In genomic region chr6:41527721-41528408, GRCh38 we compare ENCODE assay signal across 11 cellular contexts. TPM values are rescaled to one million over a fixed set of nuclear protein-coding genes. Genes with fewer than 3 reads are reported as not detected.
A peak's percentile ranks its signal among the peaks of the same experiment; 100 is the strongest.
DNase-seq lines count a peak whose midpoint lies in the region; ATAC-seq and TF ChIP-seq lines count a peak whose summit lies in the region.
"Had no signal": no experiment of that assay in that cellular context is flagged by ENCODE, and none has a peak within 500 bp of the region (broad histone marks: within the 10 kb centered on the region; RNA-seq: fewer than 3 reads in every experiment).

No MANE protein-coding gene starts in this region.

- H3K27ac ChIP-seq in gastrocnemius medialis = no peak overlapping the region

- intact Hi-C loops in gastrocnemius medialis (cut with DNase I; ENCODE audit: low total_unique reads) = no loop called here

- peaks cover 45% of the 10 kb centered on the region for H3K4me1 Mint-ChIP-seq in progenitor cell of endocrine pancreas (ENCODE audit: low read depth)
- peaks cover 44% of the 10 kb centered on the region for H3K4me1 Mint-ChIP-seq in stimulated activated effector memory CD8-positive, alpha-beta T cell treated with anti-CD3 and anti-CD28 coated beads, Interleukin-12 subunit alpha, Interleukin-12 subunit beta, amount 100 ng/mL, for 72 hours

- H3K36me3 Mint-ChIP-seq in progenitor cell of endocrine pancreas (ENCODE audit: insufficient read depth) = no peaks in the 10 kb centered on the region
- H3K36me3 Mint-ChIP-seq in stimulated activated effector memory CD8-positive, alpha-beta T cell treated with anti-CD3 and anti-CD28 coated beads, Interleukin-12 subunit alpha, Interleukin-12 subunit beta, amount 100 ng/mL, for 72 hours = peaks cover 11% of the 10 kb centered on the region

- H3K27ac Mint-ChIP-seq in progenitor cell of endocrine pancreas = no peak overlapping the region
- H3K27ac Mint-ChIP-seq in stimulated activated effector memory CD8-positive, alpha-beta T cell treated with anti-CD3 and anti-CD28 coated beads, Interleukin-12 subunit alpha, Interleukin-12 subunit beta, amount 100 ng/mL, for 72 hours = no peak overlapping the region
- H3K27ac Mint-ChIP-seq: stimulated activated naive CD8-positive, alpha-beta T cell treated with anti-CD3 and anti-CD28 coated beads, Interleukin-15, Interleukin-2, amounts not matched to agents 100 ng/mL and 50 ng/mL, for 24 hours had no signal

- peak overlapping the region; percentile 7 for H3K4me3 Mint-ChIP-seq in progenitor cell of endocrine pancreas (ENCODE audit: low read depth)
- H3K4me3 Mint-ChIP-seq in stimulated activated effector memory CD8-positive, alpha-beta T cell treated with anti-CD3 and anti-CD28 coated beads, Interleukin-12 subunit alpha, Interleukin-12 subunit beta, amount 100 ng/mL, for 72 hours = no peak overlapping the region
- H3K4me3 Mint-ChIP-seq: stimulated activated naive CD8-positive, alpha-beta T cell treated with anti-CD3 and anti-CD28 coated beads, Interleukin-15, Interleukin-2, amounts not matched to agents 100 ng/mL and 50 ng/mL, for 24 hours had no signal

- no peak for TF ChIP-seq POLR2A in gastrocnemius medialis (IDR thresholded peaks at IDR 0.05)

- in situ Hi-C loops in gastrocnemius medialis (cut with MboI; ENCODE audit: low sequenced_read_pairs in 4 of 4) = no loop called here

- H3K36me3 ChIP-seq in gastrocnemius medialis = no peaks in the 10 kb centered on the region

- peaks cover 10% of the 10 kb centered on the region for H3K27me3 Mint-ChIP-seq in progenitor cell of endocrine pancreas

- ATAC-seq in stimulated activated effector memory CD8-positive, alpha-beta T cell treated with anti-CD3 and anti-CD28 coated beads, Interleukin-12 subunit alpha, Interleukin-12 subunit beta, amount 100 ng/mL, for 72 hours = no peak
- no peak for ATAC-seq in gastrocnemius medialis
- no peak for ATAC-seq in GM18909 (IDR thresholded peaks at IDR 0.05; ENCODE audit: poor library complexity, unreplicated experiment)

- H3K4me1 ChIP-seq in gastrocnemius medialis = no peaks in the 10 kb centered on the region

- H3K27me3 ChIP-seq in gastrocnemius medialis = peaks cover 4 to 23% (median 11%) of the 10 kb centered on the region in 3 donors

- no peak for TF ChIP-seq CTCF in progenitor cell of endocrine pancreas (IDR thresholded peaks at IDR 0.05; ENCODE audit: unreplicated experiment)
- no peak for TF ChIP-seq CTCF in gastrocnemius medialis (IDR thresholded peaks at IDR 0.05 in 4 of 5, conservative IDR thresholded peaks at IDR 0.05 in 1 of 5)

- no peaks in the 10 kb centered on the region for H3K9me3 ChIP-seq in gastrocnemius medialis

- no peak overlapping the region for H3K4me3 ChIP-seq in gastrocnemius medialis

- no peaks in the 10 kb centered on the region for H3K9me3 Mint-ChIP-seq in progenitor cell of endocrine pancreas (ENCODE audit: low read depth)
- H3K9me3 Mint-ChIP-seq in stimulated activated effector memory CD8-positive, alpha-beta T cell treated with anti-CD3 and anti-CD28 coated beads, Interleukin-12 subunit alpha, Interleukin-12 subunit beta, amount 100 ng/mL, for 72 hours = no peaks in the 10 kb centered on the region
- H3K9me3 Mint-ChIP-seq: stimulated activated naive CD8-positive, alpha-beta T cell treated with anti-CD3 and anti-CD28 coated beads, Interleukin-15, Interleukin-2, amounts not matched to agents 100 ng/mL and 50 ng/mL, for 24 hours had no signal

- DNase-seq in Daoy (ENCODE audit: low read depth) = peak; percentile 50
- DNase-seq in NCI-H774 (lab: John Stamatoyannopoulos, UW) = peak; percentile 23
- DNase-seq in fibroblast of gingiva (ENCODE audit: low read depth) = peak; percentile 33
- no peak for DNase-seq in progenitor cell of endocrine pancreas (ENCODE audit: low spot score, unreplicated experiment)
- no peak for DNase-seq in stimulated activated effector memory CD8-positive, alpha-beta T cell treated with anti-CD3 and anti-CD28 coated beads, Interleukin-12 subunit alpha, Interleukin-12 subunit beta, amount 100 ng/mL, for 72 hours (ENCODE audit: low spot score in 2 of 2)
- no peak for DNase-seq in gastrocnemius medialis
- DNase-seq in SKM-1 (lab: John Stamatoyannopoulos, UW; ENCODE audit: unreplicated experiment) = no peak
- DNase-seq: activated gamma-delta T cell treated with Interleukin-2 at 50 U/mL for 16 hours, NCI-H524 treated with DMSO at 0.1 percent for 48 hours had no signal

RNA-seq across cellular contexts. Expression of gene FOXP4, which starts 18.3 kb away (rescaled TPM):
- 3.0 and 3.7 TPM in 2 replicates for total RNA-seq in Daoy (2014; rRNA removed; shearing (Covaris generic))
- total RNA-seq in progenitor cell of endocrine pancreas (124 and 137 TPM in 2 replicates), gastrocnemius medialis (10 to 100 TPM in 1 of 4 donors, 1 to 10 TPM in 3; 3.4 to 11.4 (median 6.5) TPM)

Comparison
In these comparisons a context has a peak if more than half of its experiments do, and no peak if none do; other contexts are left out.
1. DNase-seq: peak in Daoy (single experiment), NCI-H774 (single experiment) and fibroblast of gingiva (single experiment); none in progenitor cell of endocrine pancreas (single experiment), stimulated activated effector memory CD8-positive, alpha-beta T cell treated with anti-CD3 and anti-CD28 coated beads, Interleukin-12 subunit alpha, Interleukin-12 subunit beta, amount 100 ng/mL, for 72 hours (0 of 2), gastrocnemius medialis (0 of 2) and SKM-1 (single experiment).
2. RNA of gene FOXP4, which starts 18.3 kb away (total RNA-seq): 124 to 137 TPM in progenitor cell of endocrine pancreas; 3.4 to 11.4 TPM in gastrocnemius medialis and 3.0 to 3.7 TPM in Daoy; every median in the first group is over 10 times any median in the second.